In genomic region chr7:80133361-80134104, GRCh38 we compare ENCODE assay signal across 8 cellular contexts. TPM values are rescaled to one million over a fixed set of nuclear protein-coding genes. Genes with fewer than 3 reads are reported as not detected.
DNase-seq lines count a peak whose midpoint lies in the region; ATAC-seq and TF ChIP-seq lines count a peak whose summit lies in the region.

No MANE protein-coding gene starts in this region.

- no peak for TF ChIP-seq CTCF in breast epithelium (IDR thresholded peaks at IDR 0.05)
- no peak for TF ChIP-seq CTCF in lower lobe of right lung (IDR thresholded peaks at IDR 0.05)
- no peak for TF ChIP-seq CTCF in upper lobe of right lung (IDR thresholded peaks at IDR 0.05)

- intact Hi-C loops in activated naive CD4-positive, alpha-beta T cell treated with anti-CD3 and anti-CD28 coated beads for 36 hours (cut with micrococcal nuclease), result loop anchor here (1.0 to 10.0 kb wide), 4 partner anchors 38 to 521 kb away; no protein-coding TSS in a partner anchor
- intact Hi-C loops in breast epithelium (cut with DNase I; ENCODE audit: low total_unique reads) (no loop called here), lower lobe of right lung (cut with DNase I) (no loop called here), upper lobe of right lung (cut with DNase I) (no loop called here)

- peak overlapping the region in 2 of 3 donors; percentile 86 to 92 for H3K4me3 ChIP-seq in breast epithelium
- peak overlapping the region; percentile 95 for H3K4me3 ChIP-seq in lower lobe of right lung
- H3K4me3 ChIP-seq in upper lobe of right lung, result peak overlapping the region; percentile 86

- no peak for TF ChIP-seq POLR2A in breast epithelium (IDR thresholded peaks at IDR 0.05)

- peak overlapping the region; percentile 72 for H3K4me3 Mint-ChIP-seq in activated naive CD4-positive, alpha-beta T cell treated with anti-CD3 and anti-CD28 coated beads for 36 hours

- H3K4me1 ChIP-seq in breast epithelium (no peaks in the 10 kb centered on the region), lower lobe of right lung (peaks cover 17% of the 10 kb centered on the region), upper lobe of right lung (peaks cover 16% of the 10 kb centered on the region)

- peaks cover 30% of the 10 kb centered on the region for H3K4me1 Mint-ChIP-seq in activated naive CD4-positive, alpha-beta T cell treated with anti-CD3 and anti-CD28 coated beads for 36 hours (ENCODE audit: low read depth)

- CTCF ChIA-PET in activated naive CD4-positive, alpha-beta T cell treated with anti-CD3 and anti-CD28 coated beads for 36 hours (lab: Charles Lee), result interaction anchor here (1.0 kb wide), 1 partner anchor 144 kb away, joined by 3 read pairs; no protein-coding TSS in a partner anchor

- H3K36me3 ChIP-seq in breast epithelium (no peaks in the 10 kb centered on the region), lower lobe of right lung (no peaks in the 10 kb centered on the region), upper lobe of right lung (no peaks in the 10 kb centered on the region)

- H3K27ac Mint-ChIP-seq in activated naive CD4-positive, alpha-beta T cell treated with anti-CD3 and anti-CD28 coated beads for 36 hours, result no peak overlapping the region

- H3K27me3 ChIP-seq in breast epithelium (no peaks in the 10 kb centered on the region), lower lobe of right lung (ENCODE audit: low read depth) (no peaks in the 10 kb centered on the region), upper lobe of right lung (no peaks in the 10 kb centered on the region)

- no peaks in the 10 kb centered on the region for H3K9me3 Mint-ChIP-seq in activated naive CD4-positive, alpha-beta T cell treated with anti-CD3 and anti-CD28 coated beads for 36 hours

- DNase-seq in activated naive CD4-positive, alpha-beta T cell treated with anti-CD3 and anti-CD28 coated beads for 36 hours, result peak; percentile 22
- DNase-seq in activated naive CD4-positive, alpha-beta T cell (lab: John Stamatoyannopoulos, UW), result no peak
- DNase-seq in breast epithelium (ENCODE audit: low spot score in 2 of 2), result no peak
- no peak for DNase-seq in lower lobe of right lung
- DNase-seq in upper lobe of right lung, result no peak
- no peak for DNase-seq in NCI-H226

- H3K9me3 ChIP-seq in breast epithelium, result no peaks in the 10 kb centered on the region
- no peaks in the 10 kb centered on the region for H3K9me3 ChIP-seq in lower lobe of right lung
- H3K9me3 ChIP-seq in upper lobe of right lung, result no peaks in the 10 kb centered on the region

- peaks cover 42% of the 10 kb centered on the region for H3K27me3 Mint-ChIP-seq in activated naive CD4-positive, alpha-beta T cell treated with anti-CD3 and anti-CD28 coated beads for 36 hours (ENCODE audit: low read depth)

- no peak for ATAC-seq in lower lobe of right lung
- ATAC-seq in upper lobe of right lung, result no peak
- ATAC-seq in GM19452 (IDR thresholded peaks at IDR 0.05; ENCODE audit: unreplicated experiment), result no peak
- no peak for ATAC-seq in HG03378 (IDR thresholded peaks at IDR 0.05; ENCODE audit: unreplicated experiment)

- no peaks in the 10 kb centered on the region for H3K36me3 Mint-ChIP-seq in activated naive CD4-positive, alpha-beta T cell treated with anti-CD3 and anti-CD28 coated beads for 36 hours (ENCODE audit: low read depth)

- H3K27ac ChIP-seq in breast epithelium (peak overlapping the region; percentile 87 to 89), lower lobe of right lung (peak overlapping the region; percentile 87), upper lobe of right lung (peak overlapping the region; percentile 73)

RNA-seq across cellular contexts. Expression of gene GNAI1, which starts 1.1 kb away (rescaled TPM):
- total RNA-seq in activated naive CD4-positive, alpha-beta T cell treated with anti-CD3 and anti-CD28 coated beads for 36 hours, result 1 to 10 TPM; 2.3 to 2.4 TPM
- total RNA-seq in breast epithelium (10 to 100 TPM; 25.6 to 75.2 (median 27.5) TPM), lower lobe of right lung (32.1 TPM), upper lobe of right lung (36.0 TPM)
